ENCODE assay signal across 19 cellular contexts in genomic region chr11:47842749-47843148, GRCh38.
"Had no signal": no experiment of that assay in that cellular context is flagged by ENCODE, and none has a peak within 500 bp of the region (broad histone marks: within the 10 kb centered on the region; RNA-seq: fewer than 3 reads in every experiment).

No MANE protein-coding gene starts in this region.

- H3K9me3 ChIP-seq: MG63, SJSA1 had no signal

- H3K27ac ChIP-seq: SJSA1, SK-N-MC had no signal

- H3K4me3 ChIP-seq: MG63, SJSA1, SK-N-MC had no signal

- H3K27me3 ChIP-seq: MG63, SJSA1 had no signal

- FAIRE-seq: RCC 7860 had no signal

- DNase-seq: KBM-7, MG63, NCI-H1092, NCI-H1105 treated with DMSO at 0.1 percent for 48 hours, NCI-H1417 treated with DMSO at 0.1 percent for 48 hours, NCI-H146, NCI-H1694 treated with DMSO at 0.1 percent for 48 hours, NCI-H1930, NCI-H2081, NCI-H2107, NCI-H2227 treated with DMSO at 0.1 percent for 48 hours, NCI-H524, NCI-H526 treated with DMSO at 0.1 percent for 48 hours, NCI-H748 treated with DMSO at 0.1 percent for 48 hours, Right ventricle myocardium superior, RPMI8226 had no signal
